In the genomic region with DNA sequence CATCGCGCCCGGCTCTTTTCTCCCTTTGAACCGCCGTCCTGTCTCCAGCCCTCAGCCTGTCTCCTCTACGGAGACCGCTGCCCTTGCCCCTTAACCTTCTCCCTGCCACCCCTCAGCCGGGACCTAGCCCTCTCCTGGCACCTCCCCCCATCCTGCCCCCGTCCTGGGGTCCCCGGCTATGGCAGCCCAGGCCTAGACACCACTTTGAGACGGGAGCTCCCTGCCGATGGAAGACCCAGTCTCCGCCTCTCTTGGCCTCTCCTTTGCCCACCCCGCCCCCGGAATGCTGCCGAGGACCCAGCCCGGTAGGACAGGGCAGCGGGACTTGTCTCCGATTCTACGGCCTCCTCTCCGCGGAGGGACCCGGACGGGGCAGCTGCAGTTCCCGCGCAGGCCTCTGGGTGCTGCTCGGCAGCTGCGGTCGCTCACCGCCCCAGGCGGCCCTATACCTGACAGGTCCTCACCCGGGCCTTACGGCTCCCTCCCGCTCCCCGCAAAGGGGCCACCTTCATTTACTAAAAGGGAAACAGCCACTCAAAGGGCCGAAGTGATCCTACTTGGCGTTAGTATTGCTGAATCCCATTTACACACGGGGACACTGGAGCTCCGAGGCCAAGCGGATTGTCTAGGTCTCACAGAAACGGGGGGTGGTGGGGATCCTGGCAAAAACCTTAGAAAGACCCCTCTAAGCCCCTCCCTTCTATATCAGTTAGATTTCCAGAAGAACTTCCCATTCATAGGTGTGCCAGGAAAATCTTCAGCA, we compare ENCODE assay signal across 8 cellular contexts. TPM values are rescaled to one million over a fixed set of nuclear protein-coding genes. Genes with fewer than 3 reads are reported as not detected.
DNase-seq lines count a peak whose midpoint lies in the region; ATAC-seq and TF ChIP-seq lines count a peak whose summit lies in the region.

No MANE protein-coding gene starts in this region.

- intact Hi-C loops in activated CD8-positive, alpha-beta T cell treated with anti-CD3 and anti-CD28 coated beads for 36 hours (cut with micrococcal nuclease), result loop anchor here (5.0 kb wide), 1 partner anchor 117 kb away; the partner anchor contains the start of gene DLX3

- POLR2A ChIA-PET in activated CD8-positive, alpha-beta T cell treated with anti-CD3 and anti-CD28 coated beads for 36 hours (lab: Charles Lee), result interaction anchor here (0.6 kb wide), 1 partner anchor 20 kb away, joined by 4 read pairs; no protein-coding TSS in a partner anchor

- no peak overlapping the region for H3K27ac Mint-ChIP-seq in activated CD8-positive, alpha-beta T cell treated with anti-CD3 and anti-CD28 coated beads for 36 hours

- CTCF ChIA-PET in activated CD8-positive, alpha-beta T cell treated with anti-CD3 and anti-CD28 coated beads for 36 hours (lab: Charles Lee), result interaction anchor here (0.8 to 10.7 kb wide), 26 partner anchors 9 to 323 kb away, joined by 3 to 145 read pairs (median 4); partner anchors contain the start of gene DLX3

- no peaks in the 10 kb centered on the region for H3K36me3 Mint-ChIP-seq in activated CD8-positive, alpha-beta T cell treated with anti-CD3 and anti-CD28 coated beads for 36 hours (ENCODE audit: low read depth)

- H3K4me3 Mint-ChIP-seq in activated CD8-positive, alpha-beta T cell treated with anti-CD3 and anti-CD28 coated beads for 36 hours, result peak overlapping the region; percentile 24

- peaks cover 32% of the 10 kb centered on the region for H3K27me3 Mint-ChIP-seq in activated CD8-positive, alpha-beta T cell treated with anti-CD3 and anti-CD28 coated beads for 36 hours

- H3K4me1 Mint-ChIP-seq in activated CD8-positive, alpha-beta T cell treated with anti-CD3 and anti-CD28 coated beads for 36 hours (ENCODE audit: low read depth), result peaks cover 3% of the 10 kb centered on the region

- DNase-seq in DMS53 treated with DMSO at 0.1 percent for 48 hours (lab: John Stamatoyannopoulos, UW; ENCODE audit: unreplicated experiment) (peak; percentile 82), NCI-H748 treated with DMSO at 0.1 percent for 48 hours (lab: John Stamatoyannopoulos, UW) (peak; percentile 5), lung microvascular endothelial cell (ENCODE audit: low read depth in 2 of 2) (peak; percentile 60 to 74)
- DNase-seq in activated CD8-positive, alpha-beta T cell treated with anti-CD3 and anti-CD28 coated beads for 36 hours, result peak; percentile 82
- DNase-seq in effector CD4-positive, alpha-beta T cell, result peak; percentile 60
- peak; percentile 41 for DNase-seq in stimulated activated CD8-positive, alpha-beta memory T cell treated with anti-CD3 and anti-CD28 coated beads, Interleukin-15, amount 100 ng/mL, for 1 hour (ENCODE audit: low read depth)

- peak; percentile 85 for ATAC-seq in HG02610 (IDR thresholded peaks at IDR 0.05; ENCODE audit: unreplicated experiment)
- peak; percentile 100 for ATAC-seq in activated CD8-positive, alpha-beta T cell treated with anti-CD3 and anti-CD28 coated beads for 36 hours
- ATAC-seq in GM21447 (IDR thresholded peaks at IDR 0.05; ENCODE audit: unreplicated experiment), result no peak

- peak; percentile 99 for TF ChIP-seq CTCF in activated CD8-positive, alpha-beta T cell treated with anti-CD3 and anti-CD28 coated beads for 36 hours (IDR thresholded peaks at IDR 0.05)

- no peaks in the 10 kb centered on the region for H3K9me3 Mint-ChIP-seq in activated CD8-positive, alpha-beta T cell treated with anti-CD3 and anti-CD28 coated beads for 36 hours

RNA-seq across cellular contexts. Expression of gene TAC4, which starts 32.6 kb away (rescaled TPM):
- total RNA-seq in activated CD8-positive, alpha-beta T cell treated with anti-CD3 and anti-CD28 coated beads for 36 hours, result not detected
- not detected in 2 replicates for total RNA-seq in lung microvascular endothelial cell

Comparison
In these comparisons a context has a peak if more than half of its experiments do, and no peak if none do; other contexts are left out.
1. DNase-seq: peak in every context shown above with its lines; median percentile 82 in DMS53 treated with DMSO at 0.1 percent for 48 hours; 82 in activated CD8-positive, alpha-beta T cell treated with anti-CD3 and anti-CD28 coated beads for 36 hours; 67 in lung microvascular endothelial cell; 60 in effector CD4-positive, alpha-beta T cell; 41 in stimulated activated CD8-positive, alpha-beta memory T cell treated with anti-CD3 and anti-CD28 coated beads, Interleukin-15, amount 100 ng/mL, for 1 hour; 5 in NCI-H748 treated with DMSO at 0.1 percent for 48 hours.